Comparison of ENCODE assay signal across 17 cellular contexts in the genomic region with DNA sequence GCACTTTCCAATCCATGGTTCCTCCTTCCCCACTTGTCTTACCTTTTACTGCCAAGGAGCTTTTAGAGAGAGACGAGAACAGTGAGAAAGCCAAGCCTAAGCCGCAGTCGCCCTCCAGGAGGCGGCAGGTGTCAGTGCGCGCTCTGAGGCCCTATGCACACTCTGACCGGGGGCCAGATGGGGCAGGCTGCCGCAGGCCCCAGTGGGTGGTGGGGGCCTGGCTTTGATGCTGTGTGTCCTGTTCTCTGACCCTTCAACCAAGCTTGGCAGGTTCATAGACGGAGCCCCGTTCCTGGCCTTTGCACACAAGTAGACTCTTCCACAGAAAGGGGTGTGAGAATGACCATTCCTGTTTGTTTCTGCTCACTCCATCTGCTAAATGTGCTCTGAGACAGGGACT.
A peak's percentile ranks its signal among the peaks of the same experiment; 100 is the strongest.
DNase-seq lines count a peak whose midpoint lies in the region; ATAC-seq and TF ChIP-seq lines count a peak whose summit lies in the region.
"Had no signal": no experiment of that assay in that cellular context is flagged by ENCODE, and none has a peak within 500 bp of the region (broad histone marks: within the 10 kb centered on the region; RNA-seq: fewer than 3 reads in every experiment).

No MANE protein-coding gene starts in this region.

- no peak overlapping the region for H3K9ac ChIP-seq in neuronal stem cell (ENCODE audit: low read depth, low read length, poor library complexity)
- H3K9ac ChIP-seq: GM23248 had no signal

- no peak overlapping the region for H2BK15ac ChIP-seq in neuronal stem cell (ENCODE audit: low read length)

- H4K91ac ChIP-seq in neuronal stem cell (ENCODE audit: low read depth, low read length, poor library complexity), result no peak overlapping the region

- peak; percentile 12 for DNase-seq in NCI-H82 (lab: John Stamatoyannopoulos, UW)
- no peak for DNase-seq in NCI-H82 treated with DMSO at 0.1 percent for 48 hours (lab: John Stamatoyannopoulos, UW; ENCODE audit: unreplicated experiment)
- DNase-seq in ELF-1 (ENCODE audit: low read depth, low spot score), result peak; percentile 41
- DNase-seq in neuronal stem cell (ENCODE audit: low spot score), result no peak
- DNase-seq in HUDEP-2 (lab: John Stamatoyannopoulos, UW; ENCODE audit: unreplicated experiment in 76 of 76), result no peak
- DNase-seq in NCI-H1105 (lab: John Stamatoyannopoulos, UW), result no peak
- no peak for DNase-seq in stimulated activated naive CD8-positive, alpha-beta T cell treated with anti-CD3 and anti-CD28 coated beads, Interleukin-15, Interleukin-2, amounts not matched to agents 100 U/mL and 50 U/mL, for 24 hours
- DNase-seq: amygdala, DMS153, GM23248, NCI-H446, SHP77 treated with DMSO at 0.1 percent for 48 hours, uterus had no signal

- no peak overlapping the region for H2BK5ac ChIP-seq in neuronal stem cell (ENCODE audit: low read length)

- no peak overlapping the region for H2AFZ ChIP-seq in neuronal stem cell (ENCODE audit: low read length)
- H2AFZ ChIP-seq: GM23248 had no signal

- H3K14ac ChIP-seq in neuronal stem cell (ENCODE audit: low read length), result no peak overlapping the region

- no peaks in the 10 kb centered on the region for H3K9me3 ChIP-seq in neuronal stem cell (replicated peaks in 1 of 2; ENCODE audit: control insufficient read depth in 2 of 2, insufficient read depth in 1 of 2, low read depth in 1 of 2, low read length in 2 of 2)
- H3K9me3 ChIP-seq: pancreas, uterus had no signal

- no peak overlapping the region for H2BK120ac ChIP-seq in neuronal stem cell (ENCODE audit: low read depth, low read length)

- H3K36me3 ChIP-seq in neuronal stem cell (replicated peaks in 1 of 2; ENCODE audit: control insufficient read depth in 2 of 2, insufficient read depth in 2 of 2, low read length in 2 of 2), result peaks cover 0 to 3% of the 10 kb centered on the region in 2 donors
- H3K36me3 ChIP-seq: uterus had no signal

- TF ChIP-seq CTCF in VCaP (conservative IDR thresholded peaks at IDR 0.05), result 0 out of 2 replicates have a peak, but pooled peaks have one; percentile 15

- no peak for ATAC-seq in stimulated activated naive CD8-positive, alpha-beta T cell treated with anti-CD3 and anti-CD28 coated beads, Interleukin-15, Interleukin-2, amounts not matched to agents 100 U/mL and 50 U/mL, for 24 hours

- peak overlapping the region; percentile 87 for H4K8ac ChIP-seq in neuronal stem cell (ENCODE audit: low read depth, low read length)

- WGBS in neuronal stem cell (ENCODE audit: extremely low coverage in 2 of 2, insufficient read length in 2 of 2, insufficient replicate concordance in 1 of 2), 2 donors, result no CpG with 5 or more reads among the region's 10 CpGs

- H3K79me1 ChIP-seq in neuronal stem cell (ENCODE audit: low read depth, low read length), result peaks cover 2% of the 10 kb centered on the region

- peak overlapping the region; percentile 9; the same call in 1 of the 2 replicates for H3K27ac ChIP-seq in VCaP
- H3K27ac ChIP-seq in neuronal stem cell (replicated peaks; ENCODE audit: low read length), result no peak overlapping the region
- H3K27ac ChIP-seq: coronary artery, GM23248, HL-60, uterus had no signal

- H3K23ac ChIP-seq in neuronal stem cell (ENCODE audit: low read depth, low read length, poor library complexity), result peak overlapping the region; percentile 75

- no peak overlapping the region for H2BK12ac ChIP-seq in neuronal stem cell (ENCODE audit: low read length)

- no peaks in the 10 kb centered on the region for H3K27me3 ChIP-seq in neuronal stem cell (ENCODE audit: control insufficient read depth in 3 of 3, insufficient read depth in 3 of 3, low read depth in 1 of 3, low read length in 3 of 3)
- H3K27me3 ChIP-seq: pancreas, uterus had no signal

- H2AK5ac ChIP-seq in neuronal stem cell (ENCODE audit: low read depth, low read length), result no peak overlapping the region

- no peak overlapping the region for H3K4me2 ChIP-seq in neuronal stem cell (ENCODE audit: insufficient read depth, low read length, poor library complexity, severe bottlenecking)

- H3K18ac ChIP-seq in neuronal stem cell (ENCODE audit: low read length), result peak overlapping the region; percentile 9

- no peaks in the 10 kb centered on the region for H3K4me1 ChIP-seq in neuronal stem cell (ENCODE audit: control insufficient read depth in 2 of 2, insufficient read depth in 1 of 2, low read depth in 1 of 2, low read length in 2 of 2)
- H3K4me1 ChIP-seq: uterus had no signal

- H3K4ac ChIP-seq in neuronal stem cell (ENCODE audit: low read length), result no peak overlapping the region

- H3K4me3 ChIP-seq in neuronal stem cell (ENCODE audit: low read length in 2 of 2), result no peak overlapping the region
- H3K4me3 ChIP-seq: coronary artery, GM23248, pancreas, uterus had no signal

Comparison
In these comparisons a context has a peak if more than half of its experiments do, and no peak if none do; other contexts are left out.
1. DNase-seq: peak in NCI-H82 (single experiment) and ELF-1 (single experiment); none in NCI-H82 treated with DMSO at 0.1 percent for 48 hours (single experiment), neuronal stem cell (single experiment), HUDEP-2 (0 of 76), NCI-H1105 (single experiment) and stimulated activated naive CD8-positive, alpha-beta T cell treated with anti-CD3 and anti-CD28 coated beads, Interleukin-15, Interleukin-2, amounts not matched to agents 100 U/mL and 50 U/mL, for 24 hours (single experiment).